ENCODE assay signal across 8 cellular contexts in the genomic region with DNA sequence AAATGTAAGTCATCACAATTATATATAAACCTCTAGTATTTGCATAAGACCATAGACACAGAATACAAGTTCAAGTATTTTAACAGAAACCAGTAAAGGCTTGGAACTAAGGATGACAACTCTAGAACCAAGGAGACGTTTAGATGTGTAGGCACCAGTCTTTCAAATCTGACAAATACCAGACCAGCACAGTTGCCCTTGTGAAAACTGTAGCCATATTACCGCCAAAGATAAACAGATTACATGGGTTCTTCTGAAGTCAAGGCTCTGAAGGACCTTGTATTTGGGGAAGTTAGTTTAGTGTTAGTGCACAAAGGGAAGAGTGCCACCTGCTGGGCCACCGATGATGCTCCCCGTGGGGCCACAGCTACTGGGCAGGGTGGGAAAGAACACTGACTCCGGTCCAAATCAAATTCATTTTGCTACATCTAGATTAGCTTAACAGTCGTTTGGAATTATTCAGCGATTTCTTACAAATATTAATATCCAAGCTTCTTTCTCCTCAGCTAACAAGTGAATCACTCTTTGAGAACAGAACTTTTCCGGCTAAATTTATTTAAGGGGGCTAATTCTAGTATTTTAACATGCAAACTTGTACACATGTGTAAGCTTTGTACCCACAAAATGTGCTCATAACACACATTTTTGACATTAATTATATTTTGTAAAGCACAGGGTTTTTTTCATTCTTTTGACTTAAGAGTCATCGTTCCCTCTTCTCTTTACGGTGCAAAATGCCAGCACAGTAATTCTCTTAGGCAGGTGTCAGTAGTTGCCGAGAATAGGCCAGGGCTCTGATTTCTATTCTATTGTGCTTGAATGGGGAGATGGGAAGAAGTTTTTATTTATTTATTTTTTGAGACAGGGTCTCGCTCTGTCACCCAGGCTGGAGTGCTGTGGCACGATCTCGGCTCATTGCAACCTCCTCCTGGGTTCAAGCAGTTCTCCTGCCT. TPM values are rescaled to one million over a fixed set of nuclear protein-coding genes. Genes with fewer than 3 reads are reported as not detected.
DNase-seq lines count a peak whose midpoint lies in the region; ATAC-seq and TF ChIP-seq lines count a peak whose summit lies in the region.

No MANE protein-coding gene starts in this region.

- H3K27me3 ChIP-seq in GM06990 (replicated peaks; ENCODE audit: control insufficient read depth, insufficient read depth, low read length) (peaks cover 1% of the 10 kb centered on the region; the same call in 1 of the 2 replicates), HAP-1 (ENCODE audit: low read depth) (peaks cover 25% of the 10 kb centered on the region), gastroesophageal sphincter (no peaks in the 10 kb centered on the region), upper lobe of right lung (no peaks in the 10 kb centered on the region)

- H3K36me3 ChIP-seq in GM06990 (ENCODE audit: control insufficient read depth, insufficient read depth, low read length) = no peaks in the 10 kb centered on the region
- H3K36me3 ChIP-seq in HAP-1 (replicated peaks) = no peaks in the 10 kb centered on the region
- H3K36me3 ChIP-seq in gastroesophageal sphincter = no peaks in the 10 kb centered on the region
- H3K36me3 ChIP-seq in upper lobe of right lung = no peaks in the 10 kb centered on the region

- H3K4me3 ChIP-seq in GM06990 (replicated peaks; ENCODE audit: low read depth, low read length) = no peak overlapping the region
- no peak overlapping the region for H3K4me3 ChIP-seq in HAP-1
- no peak overlapping the region for H3K4me3 ChIP-seq in gastroesophageal sphincter
- no peak overlapping the region for H3K4me3 ChIP-seq in upper lobe of right lung

- H3K4me1 ChIP-seq in HAP-1 = no peaks in the 10 kb centered on the region
- peaks cover 0 to 9% (median 0%) of the 10 kb centered on the region in 3 donors for H3K4me1 ChIP-seq in gastroesophageal sphincter
- no peaks in the 10 kb centered on the region for H3K4me1 ChIP-seq in upper lobe of right lung

- H3K27ac ChIP-seq in gastroesophageal sphincter (no peak overlapping the region), upper lobe of right lung (no peak overlapping the region)

- H3K9me3 ChIP-seq in HAP-1 (no peaks in the 10 kb centered on the region), gastroesophageal sphincter (no peaks in the 10 kb centered on the region), upper lobe of right lung (no peaks in the 10 kb centered on the region)

- no peak for TF ChIP-seq EP300 in gastroesophageal sphincter (IDR thresholded peaks at IDR 0.05)

- in situ Hi-C loops in HAP-1 (cut with MboI; ENCODE audit: low sequenced_read_pairs) = no loop called here

- 42 to 45% methylated on average over 13 to 14 of the region's 14 CpGs for WGBS in gastroesophageal sphincter (ENCODE audit: low coverage in 1 of 2), 2 donors

- ATAC-seq in gastroesophageal sphincter (peak; percentile 89), upper lobe of right lung (peak; percentile 100)

- intact Hi-C loops in upper lobe of right lung (cut with DNase I) = no loop called here

- TF ChIP-seq POLR2A in gastroesophageal sphincter (IDR thresholded peaks at IDR 0.05) = no peak

- peak; percentile 54 for DNase-seq in GM06990 (ENCODE audit: extremely low read depth, insufficient read length)
- peak; percentile 51 to 78 for DNase-seq in HAP-1 (ENCODE audit: low spot score in 2 of 2)
- peak; percentile 74 for DNase-seq in M059J (ENCODE audit: low read depth)
- DNase-seq in SIG-M5 treated with dmso at 0.1 percent for 504 hours (lab: John Stamatoyannopoulos, UW; ENCODE audit: unreplicated experiment) = peak; percentile 93
- peak; percentile 65 for DNase-seq in activated T-helper 9 cell treated with anti-CD3 and anti-CD28 coated beads, Interleukin-2, amount 50 U/mL, for 16 hours (ENCODE audit: low read depth)
- DNase-seq in pons (ENCODE audit: low spot score) = peak; percentile 61
- peak; percentile 85 for DNase-seq in upper lobe of right lung

- TF ChIP-seq CTCF in GM06990 (IDR thresholded peaks at IDR 0.05; ENCODE audit: insufficient read depth, low read length, poor library complexity, severe bottlenecking) (peak; percentile 94), gastroesophageal sphincter (IDR thresholded peaks at IDR 0.05) (peak; percentile 85 to 94 (median 90)), upper lobe of right lung (IDR thresholded peaks at IDR 0.05) (peak; percentile 93)

RNA-seq across cellular contexts. Expression of gene NIBAN1, which starts 8.0 kb away (rescaled TPM):
- total RNA-seq in M059J (2014; rRNA removed; shearing (Covaris generic)) = 23.3 and 36.0 TPM in 2 replicates
- total RNA-seq in gastroesophageal sphincter (100 to 1,000 TPM; 544 to 589 (median 567) TPM), upper lobe of right lung (33.3 TPM)

Comparison
In these comparisons a context has a peak if more than half of its experiments do, and no peak if none do; other contexts are left out.
1. RNA of gene NIBAN1, which starts 8.0 kb away (total RNA-seq): 544 to 589 TPM in gastroesophageal sphincter; 23.3 to 36.0 TPM in M059J and 33.3 TPM in upper lobe of right lung (single experiment); every median in the first group is over 10 times any median in the second.
2. Peak in every context shown above with its lines, with median percentiles within 50 percentile points of each other: DNase-seq and CTCF ChIP-seq.